13 cellular contexts compared by ENCODE assay signal in genomic region chr1:85584923-85585322, GRCh38. TPM values are rescaled to one million over a fixed set of nuclear protein-coding genes. Genes with fewer than 3 reads are reported as not detected.
A peak's percentile ranks its signal among the peaks of the same experiment; 100 is the strongest.
DNase-seq lines count a peak whose midpoint lies in the region; ATAC-seq and TF ChIP-seq lines count a peak whose summit lies in the region.
"Had no signal": no experiment of that assay in that cellular context is flagged by ENCODE, and none has a peak within 500 bp of the region (broad histone marks: within the 10 kb centered on the region; RNA-seq: fewer than 3 reads in every experiment).

No MANE protein-coding gene starts in this region.

- POLR2A ChIA-PET in GM10248 (lab: Yijun Ruan, JAX) = no interaction called here

- H3K27ac ChIP-seq in cardiac muscle cell = peak overlapping the region; percentile 56
- no peak overlapping the region for H3K27ac ChIP-seq in right cardiac atrium (ENCODE audit: low read length)
- peak overlapping the region; percentile 99 for H3K27ac ChIP-seq in brain microvascular endothelial cell
- H3K27ac ChIP-seq in upper lobe of left lung = peak overlapping the region in 3 of 4 donors; percentile 17 to 45 (median 24)
- H3K27ac ChIP-seq: RWPE1, WERI-Rb-1 had no signal

- CTCF ChIA-PET in GM10248 (lab: Yijun Ruan, JAX) = interaction anchor here (1.0 to 2.3 kb wide), 4 partner anchors 8 to 33 kb away, joined by 3 to 7 read pairs (median 4); no protein-coding TSS in a partner anchor

- intact Hi-C loops in right cardiac atrium (cut with DNase I) = loop anchor here in 3 of 4 donors (5.0 to 10.0 kb wide), 4 partner anchors 107 to 280 kb away; partner anchors contain the start of gene ZNHIT6 (in 1 of the 3)

- no peak for ATAC-seq in right cardiac atrium
- no peak for ATAC-seq in upper lobe of left lung (ENCODE audit: low FRiP score in 2 of 2)
- ATAC-seq in HG02938 (IDR thresholded peaks at IDR 0.05; ENCODE audit: unreplicated experiment) = no peak
- ATAC-seq: mucosa of descending colon had no signal

- no peaks in the 10 kb centered on the region for H3K27me3 ChIP-seq in cardiac muscle cell
- H3K27me3 ChIP-seq in right cardiac atrium (ENCODE audit: control insufficient read depth, insufficient read depth) = no peaks in the 10 kb centered on the region
- no peaks in the 10 kb centered on the region for H3K27me3 ChIP-seq in brain microvascular endothelial cell (replicated peaks)
- H3K27me3 ChIP-seq in upper lobe of left lung = peaks cover 0 to 3% (median 0%) of the 10 kb centered on the region in 4 donors

- no peaks in the 10 kb centered on the region for H3K9me3 ChIP-seq in cardiac muscle cell (ENCODE audit: low read depth)
- peaks cover 2% of the 10 kb centered on the region for H3K9me3 ChIP-seq in right cardiac atrium (ENCODE audit: control insufficient read depth, low read length)
- no peaks in the 10 kb centered on the region for H3K9me3 ChIP-seq in upper lobe of left lung
- H3K9me3 ChIP-seq: mucosa of descending colon had no signal

- in situ Hi-C loops in brain microvascular endothelial cell (cut with HindIII; ENCODE audit: low pct_ligation_motif_present, low sequenced_read_pairs) = no loop called here

- DNase-seq in cardiac muscle cell (ENCODE audit: low read depth in 1 of 2, low spot score in 1 of 2) (peak in 1 of 2 donors; percentile 73), right cardiac atrium (no peak), brain microvascular endothelial cell (no peak), kidney glomerular epithelial cell (lab: John Stamatoyannopoulos, UW) (peak; percentile 81), upper lobe of left lung (no peak), GM10248 (ENCODE audit: extremely low spot score) (no peak), T-helper 2 cell (no peak)
- DNase-seq: 8988T, mucosa of descending colon, NCI-H446, WERI-Rb-1 had no signal

- TF ChIP-seq EP300 in upper lobe of left lung (IDR thresholded peaks at IDR 0.05) = no peak

- H3K4me3 ChIP-seq in cardiac muscle cell (no peak overlapping the region), right cardiac atrium (ENCODE audit: low read length) (no peak overlapping the region), brain microvascular endothelial cell (ENCODE audit: low read depth, low read length) (no peak overlapping the region), upper lobe of left lung (no peak overlapping the region)
- H3K4me3 ChIP-seq: mucosa of descending colon had no signal

- H3K36me3 ChIP-seq in cardiac muscle cell = peaks cover 10% of the 10 kb centered on the region
- H3K36me3 ChIP-seq in brain microvascular endothelial cell (replicated peaks) = peaks cover 28% of the 10 kb centered on the region
- H3K36me3 ChIP-seq in upper lobe of left lung = peaks cover 0 to 27% (median 2%) of the 10 kb centered on the region in 4 donors
- H3K36me3 ChIP-seq: WERI-Rb-1 had no signal

- no peak for TF ChIP-seq CTCF in cardiac muscle cell (IDR thresholded peaks at IDR 0.05; ENCODE audit: low read depth, low read length)
- TF ChIP-seq CTCF in brain microvascular endothelial cell (IDR thresholded peaks at IDR 0.05; ENCODE audit: low read depth, low read length, missing control alignments) = no peak
- no peak for TF ChIP-seq CTCF in upper lobe of left lung (IDR thresholded peaks at IDR 0.05)
- no peak for TF ChIP-seq CTCF in GM10248 (IDR thresholded peaks at IDR 0.05; ENCODE audit: control extremely low read depth, extremely low read depth, low read depth, missing control alignments)

- TF ChIP-seq POLR2A in upper lobe of left lung (IDR thresholded peaks at IDR 0.05) = no peak

- peaks cover 25% of the 10 kb centered on the region for H3K4me1 ChIP-seq in cardiac muscle cell (ENCODE audit: low read depth)
- peaks cover 6% of the 10 kb centered on the region for H3K4me1 ChIP-seq in right cardiac atrium (ENCODE audit: control insufficient read depth, insufficient read depth, low read length)
- peaks cover 0 to 41% (median 11%) of the 10 kb centered on the region in 4 donors for H3K4me1 ChIP-seq in upper lobe of left lung

- 46% methylated on average over 2 of the region's 2 CpGs for WGBS in right cardiac atrium
- WGBS in upper lobe of left lung, 2 donors = 54 to 57% methylated on average over 2 of the region's 2 CpGs

RNA-seq across cellular contexts. Expression of gene CCN1, which starts 4.4 kb away (rescaled TPM):
- total RNA-seq in cardiac muscle cell (23.3 and 31.2 TPM in 2 replicates), right cardiac atrium (100 to 1,000 TPM in 1 of 4 donors, 10 to 100 TPM in 3; 23.8 to 112 (median 36.2) TPM), upper lobe of left lung (100 to 1,000 TPM; 103 to 249 (median 162) TPM)
- polyA plus RNA-seq in cardiac muscle cell (82.5 and 93.0 TPM in 2 replicates), right cardiac atrium (275 TPM)
